ENCODE assay signal across 18 cellular contexts in genomic region chr16:87948735-87949070, GRCh38. TPM values are rescaled to one million over a fixed set of nuclear protein-coding genes. Genes with fewer than 3 reads are reported as not detected.
DNase-seq lines count a peak whose midpoint lies in the region; ATAC-seq and TF ChIP-seq lines count a peak whose summit lies in the region.
"Had no signal": no experiment of that assay in that cellular context is flagged by ENCODE, and none has a peak within 500 bp of the region (broad histone marks: within the 10 kb centered on the region; RNA-seq: fewer than 3 reads in every experiment).

No MANE protein-coding gene starts in this region.

- POLR2A ChIA-PET in activated CD4-positive, alpha-beta memory T cell treated with anti-CD3 and anti-CD28 coated beads, Interleukin-2, amount 10 ng/mL, durations not matched to agents 7 days and 5 days (lab: Charles Lee) = interaction anchor here (0.9 to 1.8 kb wide), 3 partner anchors 9 to 170 kb away, joined by 3 to 6 read pairs (median 3); no protein-coding TSS in a partner anchor
- POLR2A ChIA-PET in activated CD4-positive, alpha-beta memory T cell treated with anti-CD3 and anti-CD28 coated beads for 36 hours (lab: Charles Lee) = no interaction called here
- POLR2A ChIA-PET in activated CD8-positive, alpha-beta T cell treated with anti-CD3 and anti-CD28 coated beads, Interleukin-2, amount 10 ng/mL, durations not matched to agents 7 days and 5 days (lab: Charles Lee) = interaction anchor here (0.8 to 1.7 kb wide), 3 partner anchors 8 to 52 kb away, joined by 3 to 7 read pairs (median 4); no protein-coding TSS in a partner anchor

- no peaks in the 10 kb centered on the region for H3K27me3 Mint-ChIP-seq in activated CD4-positive, alpha-beta memory T cell treated with anti-CD3 and anti-CD28 coated beads, Interleukin-2, amount 10 ng/mL, durations not matched to agents 7 days and 5 days
- peaks cover 2% of the 10 kb centered on the region for H3K27me3 Mint-ChIP-seq in activated CD4-positive, alpha-beta memory T cell treated with anti-CD3 and anti-CD28 coated beads for 36 hours
- no peaks in the 10 kb centered on the region for H3K27me3 Mint-ChIP-seq in activated CD8-positive, alpha-beta T cell treated with anti-CD3 and anti-CD28 coated beads, Interleukin-2, amount 10 ng/mL, durations not matched to agents 7 days and 5 days (ENCODE audit: low read depth)

- peak overlapping the region; percentile 39 for H3K27ac Mint-ChIP-seq in activated CD4-positive, alpha-beta memory T cell treated with anti-CD3 and anti-CD28 coated beads, Interleukin-2, amount 10 ng/mL, durations not matched to agents 7 days and 5 days
- H3K27ac Mint-ChIP-seq in activated CD4-positive, alpha-beta memory T cell treated with anti-CD3 and anti-CD28 coated beads for 36 hours = no peak overlapping the region
- peak overlapping the region; percentile 96 for H3K27ac Mint-ChIP-seq in activated CD8-positive, alpha-beta T cell treated with anti-CD3 and anti-CD28 coated beads, Interleukin-2, amount 10 ng/mL, durations not matched to agents 7 days and 5 days

- peak overlapping the region in 2 of 3 donors; percentile 86 to 96 for H3K27ac ChIP-seq in right lobe of liver
- peak overlapping the region; percentile 17 for H3K27ac ChIP-seq in subcutaneous abdominal adipose tissue (ENCODE audit: low read depth, low read length)
- H3K27ac ChIP-seq in heart left ventricle = peak overlapping the region in 1 of 12 donors; percentile 73

- ATAC-seq in activated CD8-positive, alpha-beta T cell treated with anti-CD3 and anti-CD28 coated beads, Interleukin-2, amount 10 ng/mL, durations not matched to agents 7 days and 5 days = no peak
- ATAC-seq in right lobe of liver (no peak), heart left ventricle (no peak)
- ATAC-seq: esophagus mucosa, right cardiac atrium, SK-N-SH treated with all-trans-retinoic acid at 6 μM for 48 hours, upper lobe of right lung had no signal

- H3K9me3 ChIP-seq in right lobe of liver = no peaks in the 10 kb centered on the region
- H3K9me3 ChIP-seq in subcutaneous abdominal adipose tissue (ENCODE audit: control insufficient read depth in 5 of 5, low read length in 5 of 5) = no peaks in the 10 kb centered on the region
- no peaks in the 10 kb centered on the region for H3K9me3 ChIP-seq in heart left ventricle
- H3K9me3 ChIP-seq: upper lobe of right lung had no signal

- no peak overlapping the region for H3K4me3 ChIP-seq in right lobe of liver
- no peak overlapping the region for H3K4me3 ChIP-seq in subcutaneous abdominal adipose tissue (ENCODE audit: low read depth in 1 of 5, low read length in 5 of 5)
- no peak overlapping the region for H3K4me3 ChIP-seq in heart left ventricle
- H3K4me3 ChIP-seq: upper lobe of right lung had no signal

- CTCF ChIA-PET in activated CD4-positive, alpha-beta memory T cell treated with anti-CD3 and anti-CD28 coated beads, Interleukin-2, amount 10 ng/mL, durations not matched to agents 7 days and 5 days (lab: Charles Lee) = interaction anchor here (0.9 to 1.5 kb wide), 3 partner anchors 9 to 170 kb away, joined by 3 to 4 read pairs (median 3); no protein-coding TSS in a partner anchor
- CTCF ChIA-PET in activated CD4-positive, alpha-beta memory T cell treated with anti-CD3 and anti-CD28 coated beads for 36 hours (lab: Charles Lee) = interaction anchor here (0.7 kb wide), 1 partner anchor 167 kb away, joined by 6 read pairs; no protein-coding TSS in a partner anchor
- CTCF ChIA-PET in activated CD8-positive, alpha-beta T cell treated with anti-CD3 and anti-CD28 coated beads, Interleukin-2, amount 10 ng/mL, durations not matched to agents 7 days and 5 days (lab: Charles Lee) = interaction anchor here (1.0 to 3.1 kb wide), 4 partner anchors 8 to 169 kb away, joined by 5 to 17 read pairs (median 7); no protein-coding TSS in a partner anchor

- H3K36me3 ChIP-seq in right lobe of liver (no peaks in the 10 kb centered on the region), subcutaneous abdominal adipose tissue (ENCODE audit: control insufficient read depth in 5 of 5, insufficient read depth in 5 of 5, low read length in 5 of 5) (peaks cover 0 to 2% (median 0%) of the 10 kb centered on the region in 5 donors), heart left ventricle (peaks cover 0 to 9% (median 0%) of the 10 kb centered on the region in 9 donors)
- H3K36me3 ChIP-seq: upper lobe of right lung had no signal

- H3K4me1 Mint-ChIP-seq in activated CD4-positive, alpha-beta memory T cell treated with anti-CD3 and anti-CD28 coated beads, Interleukin-2, amount 10 ng/mL, durations not matched to agents 7 days and 5 days = peaks cover 44% of the 10 kb centered on the region
- peaks cover 22% of the 10 kb centered on the region for H3K4me1 Mint-ChIP-seq in activated CD4-positive, alpha-beta memory T cell treated with anti-CD3 and anti-CD28 coated beads for 36 hours (ENCODE audit: low read depth)
- peaks cover 67% of the 10 kb centered on the region for H3K4me1 Mint-ChIP-seq in activated CD8-positive, alpha-beta T cell treated with anti-CD3 and anti-CD28 coated beads, Interleukin-2, amount 10 ng/mL, durations not matched to agents 7 days and 5 days (ENCODE audit: low read depth)

- intact Hi-C loops in activated CD4-positive, alpha-beta memory T cell treated with anti-CD3 and anti-CD28 coated beads for 36 hours (cut with micrococcal nuclease) = no loop called here
- intact Hi-C loops in right lobe of liver (cut with DNase I) (no loop called here), heart left ventricle (cut with DNase I) (no loop called here)

- H3K36me3 Mint-ChIP-seq in activated CD4-positive, alpha-beta memory T cell treated with anti-CD3 and anti-CD28 coated beads, Interleukin-2, amount 10 ng/mL, durations not matched to agents 7 days and 5 days (ENCODE audit: low read depth) = peaks cover 11% of the 10 kb centered on the region
- peaks cover 10% of the 10 kb centered on the region for H3K36me3 Mint-ChIP-seq in activated CD4-positive, alpha-beta memory T cell treated with anti-CD3 and anti-CD28 coated beads for 36 hours
- H3K36me3 Mint-ChIP-seq in activated CD8-positive, alpha-beta T cell treated with anti-CD3 and anti-CD28 coated beads, Interleukin-2, amount 10 ng/mL, durations not matched to agents 7 days and 5 days (ENCODE audit: low read depth) = peaks cover 17% of the 10 kb centered on the region

- no peaks in the 10 kb centered on the region for H3K9me3 Mint-ChIP-seq in activated CD4-positive, alpha-beta memory T cell treated with anti-CD3 and anti-CD28 coated beads, Interleukin-2, amount 10 ng/mL, durations not matched to agents 7 days and 5 days
- H3K9me3 Mint-ChIP-seq in activated CD4-positive, alpha-beta memory T cell treated with anti-CD3 and anti-CD28 coated beads for 36 hours = no peaks in the 10 kb centered on the region
- no peaks in the 10 kb centered on the region for H3K9me3 Mint-ChIP-seq in activated CD8-positive, alpha-beta T cell treated with anti-CD3 and anti-CD28 coated beads, Interleukin-2, amount 10 ng/mL, durations not matched to agents 7 days and 5 days (ENCODE audit: insufficient read depth)
- H3K9me3 Mint-ChIP-seq: CD8-positive, alpha-beta memory T cell had no signal

- no peak overlapping the region for H3K4me3 Mint-ChIP-seq in activated CD4-positive, alpha-beta memory T cell treated with anti-CD3 and anti-CD28 coated beads, Interleukin-2, amount 10 ng/mL, durations not matched to agents 7 days and 5 days
- no peak overlapping the region for H3K4me3 Mint-ChIP-seq in activated CD4-positive, alpha-beta memory T cell treated with anti-CD3 and anti-CD28 coated beads for 36 hours
- H3K4me3 Mint-ChIP-seq in activated CD8-positive, alpha-beta T cell treated with anti-CD3 and anti-CD28 coated beads, Interleukin-2, amount 10 ng/mL, durations not matched to agents 7 days and 5 days = peak overlapping the region; percentile 69

- H3K27me3 ChIP-seq in right lobe of liver (no peaks in the 10 kb centered on the region), subcutaneous abdominal adipose tissue (ENCODE audit: control insufficient read depth in 5 of 5, insufficient read depth in 4 of 5, low read length in 5 of 5) (no peaks in the 10 kb centered on the region), heart left ventricle (no peaks in the 10 kb centered on the region)
- H3K27me3 ChIP-seq: upper lobe of right lung had no signal

- WGBS in right lobe of liver (ENCODE audit: insufficient coverage, low coverage, low lambda C conversion rate, missing lambda C conversion rate) = 85% methylated on average over 5 of the region's 5 CpGs
- WGBS in heart left ventricle, 4 donors = 93 to 99% (median 94%) methylated on average over 5 of the region's 5 CpGs

- no peak for TF ChIP-seq POLR2A in right lobe of liver (IDR thresholded peaks at IDR 0.05)
- TF ChIP-seq POLR2A in heart left ventricle (IDR thresholded peaks at IDR 0.05) = no peak

- no peak for DNase-seq in activated CD4-positive, alpha-beta memory T cell treated with anti-CD3 and anti-CD28 coated beads, Interleukin-2, amount 10 ng/mL, durations not matched to agents 7 days and 5 days
- no peak for DNase-seq in activated CD4-positive, alpha-beta memory T cell treated with anti-CD3 and anti-CD28 coated beads for 36 hours
- no peak for DNase-seq in activated CD8-positive, alpha-beta T cell treated with anti-CD3 and anti-CD28 coated beads, Interleukin-2, amount 10 ng/mL, durations not matched to agents 7 days and 5 days
- no peak for DNase-seq in right lobe of liver
- DNase-seq in stimulated activated CD4-positive, alpha-beta T cell treated with anti-CD3 and anti-CD28 coated beads, Interleukin-2, amount 100 ng/mL, for 24 hours = no peak
- no peak for DNase-seq in activated effector memory CD4-positive, alpha-beta T cell treated with anti-CD3 and anti-CD28 coated beads, Interleukin-2, amount 50 U/mL, for 16 hours
- DNase-seq in heart left ventricle = no peak
- DNase-seq: activated naive CD4-positive, alpha-beta T cell treated with anti-CD3 and anti-CD28 coated beads, Interleukin-2, amount 50 U/mL, for 16 hours; CD8-positive, alpha-beta memory T cell; mesenchymal stem cell; NCI-H526; right cardiac atrium; upper lobe of right lung had no signal

- no peak overlapping the region for H3K9ac ChIP-seq in subcutaneous abdominal adipose tissue (ENCODE audit: low read length in 5 of 5)

- no peak for TF ChIP-seq CTCF in right lobe of liver (IDR thresholded peaks at IDR 0.05)
- TF ChIP-seq CTCF in heart left ventricle (IDR thresholded peaks at IDR 0.05) = no peak

- peaks cover 0 to 22% (median 5%) of the 10 kb centered on the region in 4 donors for H3K4me1 ChIP-seq in right lobe of liver
- peaks cover 2 to 39% (median 35%) of the 10 kb centered on the region in 5 donors for H3K4me1 ChIP-seq in subcutaneous abdominal adipose tissue (ENCODE audit: control insufficient read depth in 5 of 5, insufficient read depth in 5 of 5, low read length in 5 of 5)
- H3K4me1 ChIP-seq in heart left ventricle = peaks cover 0 to 45% (median 15%) of the 10 kb centered on the region in 12 donors

RNA-seq across cellular contexts. Expression of gene BANP, which starts 2.5 kb away (rescaled TPM):
- 10 to 100 TPM; 33.6 to 38.9 TPM for total RNA-seq in activated CD4-positive, alpha-beta memory T cell treated with anti-CD3 and anti-CD28 coated beads, Interleukin-2, amount 10 ng/mL, durations not matched to agents 7 days and 5 days
- 10 to 100 TPM; 29.6 to 30.6 TPM for total RNA-seq in activated CD4-positive, alpha-beta memory T cell treated with anti-CD3 and anti-CD28 coated beads for 36 hours
- 10 to 100 TPM; 34.1 to 39.8 TPM for total RNA-seq in activated CD8-positive, alpha-beta T cell treated with anti-CD3 and anti-CD28 coated beads, Interleukin-2, amount 10 ng/mL, durations not matched to agents 7 days and 5 days
- 10 to 100 TPM; 11.2 to 20.7 (median 18.8) TPM for total RNA-seq in right lobe of liver
- total RNA-seq in heart left ventricle = 10 to 100 TPM; 11.9 to 20.7 (median 14.3) TPM
- polyA plus RNA-seq in heart left ventricle = 1 to 10 TPM; 7.2 to 9.2 TPM

RNA-seq across cellular contexts. Expression of gene CA5A, which starts 12.4 kb away (rescaled TPM):
- total RNA-seq in activated CD4-positive, alpha-beta memory T cell treated with anti-CD3 and anti-CD28 coated beads, Interleukin-2, amount 10 ng/mL, durations not matched to agents 7 days and 5 days = not detected
- total RNA-seq in activated CD4-positive, alpha-beta memory T cell treated with anti-CD3 and anti-CD28 coated beads for 36 hours = not detected
- total RNA-seq in activated CD8-positive, alpha-beta T cell treated with anti-CD3 and anti-CD28 coated beads, Interleukin-2, amount 10 ng/mL, durations not matched to agents 7 days and 5 days = not detected
- total RNA-seq in right lobe of liver (10 to 100 TPM; 26.5 to 59.6 (median 30.2) TPM), heart left ventricle (under 1 TPM in 2 of 9 donors, not detected in 7; 0.25 to 0.44 TPM)
- under 1 TPM in 1 of 2 donors, not detected in 1; 0.08 TPM for polyA plus RNA-seq in heart left ventricle
- total RNA-seq: CD8-positive, alpha-beta memory T cell; Daoy; esophagus mucosa; glomerular endothelial cell; right cardiac atrium; upper lobe of right lung had no signal
- polyA plus RNA-seq: CD8-positive, alpha-beta memory T cell; right cardiac atrium had no signal

Comparison
In these comparisons a context has a peak if more than half of its experiments do, and no peak if none do; other contexts are left out.
1. RNA of gene CA5A, which starts 12.4 kb away (total RNA-seq): 26.5 to 59.6 TPM in right lobe of liver; not detected in activated CD4-positive, alpha-beta memory T cell treated with anti-CD3 and anti-CD28 coated beads, Interleukin-2, amount 10 ng/mL, durations not matched to agents 7 days and 5 days, not detected in activated CD4-positive, alpha-beta memory T cell treated with anti-CD3 and anti-CD28 coated beads for 36 hours, not detected in activated CD8-positive, alpha-beta T cell treated with anti-CD3 and anti-CD28 coated beads, Interleukin-2, amount 10 ng/mL, durations not matched to agents 7 days and 5 days and 0.25 to 0.44 TPM in heart left ventricle; every median in the first group is over 10 times any median in the second.